ENCODE assay signal across 7 cellular contexts in genomic region chr5:174668349-174668748, GRCh38. TPM values are rescaled to one million over a fixed set of nuclear protein-coding genes. Genes with fewer than 3 reads are reported as not detected.
"Had no signal": no experiment of that assay in that cellular context is flagged by ENCODE, and none has a peak within 500 bp of the region (broad histone marks: within the 10 kb centered on the region; RNA-seq: fewer than 3 reads in every experiment).

No MANE protein-coding gene starts in this region.

- DNase-seq: GM23248, GOT3, H7, HCEC 1CT, HFFc6 had no signal

- H3K4me3 Mint-ChIP-seq: HFFc6 had no signal

- H3K27ac Mint-ChIP-seq: HFFc6 had no signal

- H3K9ac ChIP-seq: GM23248 had no signal

- H2AFZ ChIP-seq: GM23248 had no signal

- H3K4me3 ChIP-seq: GM23248, HAP-1 had no signal

- H3K27ac ChIP-seq: GM23248 had no signal

- FAIRE-seq: H54 had no signal

- H3K9me3 ChIP-seq: HAP-1 had no signal

- H3K36me3 ChIP-seq: HAP-1 had no signal

- H3K4me1 ChIP-seq: HAP-1 had no signal

RNA-seq across cellular contexts. Expression of gene MSX2, which starts 56.0 kb away (rescaled TPM):
- total RNA-seq: HFFc6 had no signal
